ENCODE assay signal across 18 cellular contexts in genomic region chr2:163551974-163552373, GRCh38.
DNase-seq lines count a peak whose midpoint lies in the region; ATAC-seq and TF ChIP-seq lines count a peak whose summit lies in the region.
"Had no signal": no experiment of that assay in that cellular context is flagged by ENCODE, and none has a peak within 500 bp of the region (broad histone marks: within the 10 kb centered on the region; RNA-seq: fewer than 3 reads in every experiment).

No MANE protein-coding gene starts in this region.

- H3K36me3 ChIP-seq in parathyroid adenoma (ENCODE audit: control insufficient read depth, insufficient read depth, low read length) (no peaks in the 10 kb centered on the region), aorta (ENCODE audit: control insufficient read depth in 1 of 2, insufficient read depth in 2 of 2, low read length in 1 of 2) (no peaks in the 10 kb centered on the region)
- H3K36me3 ChIP-seq: BE2C, SJSA1 had no signal

- no peak overlapping the region for H3K9ac ChIP-seq in parathyroid adenoma
- H3K9ac ChIP-seq: KMS-11 had no signal

- H2AFZ ChIP-seq in parathyroid adenoma, result peak overlapping the region; percentile 27

- DNase-seq in GM04504 (ENCODE audit: low read depth) (peak; percentile 8), amniotic epithelial cell (ENCODE audit: low read depth) (peak; percentile 17), fibroblast of peridontal ligament (ENCODE audit: extremely low read depth) (peak; percentile 8), aorta (no peak), LoVo (ENCODE audit: low spot score) (no peak), T-helper 2 cell (no peak)
- DNase-seq in stimulated activated naive CD4-positive, alpha-beta T cell treated with Interleukin-2 at 50 U/mL for 16 hours (lab: John Stamatoyannopoulos, UW), result no peak
- DNase-seq: activated CD4-positive, alpha-beta T cell treated with anti-CD3 and anti-CD28 coated beads, Interleukin-2, amount 10 ng/mL, durations not matched to agents 7 days and 5 days; activated naive CD8-positive, alpha-beta T cell treated with anti-CD3 and anti-CD28 coated beads, Interleukin-2, amount 50 U/mL, for 24 hours; activated T-cell treated with anti-CD3 and anti-CD28 coated beads, Interleukin-2, amount 50 U/mL, for 24 hours; BE2C; dorsolateral prefrontal cortex; NCI-H146; NCI-H226 had no signal

- H3K27ac ChIP-seq in parathyroid adenoma (no peak overlapping the region), aorta (ENCODE audit: low read depth in 1 of 2, low read length in 2 of 2) (no peak overlapping the region)
- H3K27ac ChIP-seq: KMS-11, SJSA1 had no signal

- 12 to 14% methylated on average over 1 of the region's 1 CpG for WGBS in aorta, 2 donors

- ATAC-seq in aorta (ENCODE audit: low FRiP score), result no peak
- ATAC-seq: activated naive CD8-positive, alpha-beta T cell treated with anti-CD3 and anti-CD28 coated beads, Interleukin-2, amount 50 U/mL, for 24 hours; left lobe of liver had no signal

- no peaks in the 10 kb centered on the region for H3K27me3 ChIP-seq in parathyroid adenoma (ENCODE audit: control insufficient read depth, insufficient read depth, low read length)
- H3K27me3 ChIP-seq in aorta (ENCODE audit: control insufficient read depth in 1 of 2, insufficient read depth in 2 of 2, low read length in 1 of 2), result no peaks in the 10 kb centered on the region
- H3K27me3 ChIP-seq: BE2C, dorsolateral prefrontal cortex, SJSA1 had no signal

- no peaks in the 10 kb centered on the region for H3K79me2 ChIP-seq in parathyroid adenoma

- no peak overlapping the region for H3K4me2 ChIP-seq in parathyroid adenoma (ENCODE audit: low read length)
- H3K4me2 ChIP-seq: KMS-11 had no signal

- H3K9me3 ChIP-seq in parathyroid adenoma (ENCODE audit: control insufficient read depth, low read length) (no peaks in the 10 kb centered on the region), aorta (ENCODE audit: control insufficient read depth, low read length) (no peaks in the 10 kb centered on the region)
- H3K9me3 ChIP-seq: BE2C, SJSA1 had no signal

- H3K4me3 ChIP-seq in parathyroid adenoma (ENCODE audit: low read depth, low read length), result no peak overlapping the region
- H3K4me3 ChIP-seq in aorta (ENCODE audit: low read length in 2 of 2), result no peak overlapping the region
- H3K4me3 ChIP-seq: dorsolateral prefrontal cortex, SJSA1 had no signal

- TF ChIP-seq CTCF in parathyroid adenoma (IDR thresholded peaks at IDR 0.05), result no peak

- intact Hi-C loops in aorta (cut with DNase I), result no loop called here

- no peaks in the 10 kb centered on the region for H3K4me1 ChIP-seq in parathyroid adenoma
- H3K4me1 ChIP-seq in aorta (ENCODE audit: control insufficient read depth in 1 of 2, insufficient read depth in 2 of 2, low read length in 2 of 2), result no peaks in the 10 kb centered on the region
- H3K4me1 ChIP-seq: BE2C, SJSA1 had no signal

Comparison
In these comparisons a context has a peak if more than half of its experiments do, and no peak if none do; other contexts are left out.
1. DNase-seq: peak in GM04504 (single experiment), amniotic epithelial cell (single experiment) and fibroblast of peridontal ligament (single experiment); none in aorta (0 of 2), LoVo (single experiment), stimulated activated naive CD4-positive, alpha-beta T cell treated with Interleukin-2 at 50 U/mL for 16 hours (single experiment) and T-helper 2 cell (0 of 5).